Comparison of ENCODE assay signal across 18 cellular contexts in genomic region chr5:123358751-123359150, GRCh38.
"Had no signal": no experiment of that assay in that cellular context is flagged by ENCODE, and none has a peak within 500 bp of the region (broad histone marks: within the 10 kb centered on the region; RNA-seq: fewer than 3 reads in every experiment).

No MANE protein-coding gene starts in this region.

- H3K4me1 Mint-ChIP-seq: activated CD4-positive, alpha-beta T cell treated with anti-CD3 and anti-CD28 coated beads, Interleukin-2, amount 10 ng/mL, durations not matched to agents 7 days and 5 days; activated naive CD8-positive, alpha-beta T cell treated with anti-CD3 and anti-CD28 coated beads for 36 hours; neural crest cell had no signal

- ATAC-seq: effector memory CD8-positive, alpha-beta T cell; gastrocnemius medialis; heart right ventricle; sciatic nerve had no signal

- H3K27ac ChIP-seq: breast epithelium, gastrocnemius medialis, heart right ventricle, left ventricle myocardium inferior, SJCRH30, spleen had no signal

- H3K4me3 ChIP-seq: breast epithelium, gastrocnemius medialis, heart right ventricle, left ventricle myocardium inferior, SJCRH30, spleen had no signal

- H3K4me1 ChIP-seq: breast epithelium, gastrocnemius medialis, heart right ventricle, left ventricle myocardium inferior, SJCRH30 had no signal

- DNase-seq: activated CD4-positive, alpha-beta T cell treated with anti-CD3 and anti-CD28 coated beads, Interleukin-2, amount 10 ng/mL, durations not matched to agents 7 days and 5 days; activated CD4-positive, CD25-positive, alpha-beta regulatory T cell; activated CD8-positive, alpha-beta memory T cell treated with anti-CD3 and anti-CD28 coated beads for 24 hours; activated naive CD8-positive, alpha-beta T cell treated with anti-CD3 and anti-CD28 coated beads for 36 hours; anterior cingulate cortex; dermis blood vessel endothelial cell; effector memory CD8-positive, alpha-beta T cell; gastrocnemius medialis; heart right ventricle; islet precursor cell; left ventricle myocardium inferior; mesendoderm; SJCRH30; spleen had no signal

- H3K27me3 ChIP-seq: breast epithelium, gastrocnemius medialis, heart right ventricle, SJCRH30, spleen had no signal

- H3K9me3 Mint-ChIP-seq: effector memory CD8-positive, alpha-beta T cell had no signal

- H3K27ac Mint-ChIP-seq: activated CD4-positive, alpha-beta T cell treated with anti-CD3 and anti-CD28 coated beads, Interleukin-2, amount 10 ng/mL, durations not matched to agents 7 days and 5 days; activated naive CD8-positive, alpha-beta T cell treated with anti-CD3 and anti-CD28 coated beads for 36 hours; effector memory CD8-positive, alpha-beta T cell; T-helper 2 cell treated with Interferon-gamma antibody and Interleukin-4, amounts not matched to agents 5 μg/mL and 100 μg/mL, for 36 hours had no signal

- H3K36me3 ChIP-seq: gastrocnemius medialis had no signal

- H3K4me3 Mint-ChIP-seq: activated CD4-positive, alpha-beta T cell treated with anti-CD3 and anti-CD28 coated beads, Interleukin-2, amount 10 ng/mL, durations not matched to agents 7 days and 5 days; activated naive CD8-positive, alpha-beta T cell treated with anti-CD3 and anti-CD28 coated beads for 36 hours; effector memory CD8-positive, alpha-beta T cell; neural crest cell; T-helper 2 cell treated with Interferon-gamma antibody and Interleukin-4, amounts not matched to agents 5 μg/mL and 100 μg/mL, for 36 hours had no signal

- H3K9me3 ChIP-seq: breast epithelium, gastrocnemius medialis, SJCRH30 had no signal

- H3K27me3 Mint-ChIP-seq: activated CD4-positive, alpha-beta T cell treated with anti-CD3 and anti-CD28 coated beads, Interleukin-2, amount 10 ng/mL, durations not matched to agents 7 days and 5 days; activated naive CD8-positive, alpha-beta T cell treated with anti-CD3 and anti-CD28 coated beads for 36 hours; effector memory CD8-positive, alpha-beta T cell had no signal
